Comparison of ENCODE assay signal across 16 cellular contexts in genomic region chr7:18960735-18961134, GRCh38.
A peak's percentile ranks its signal among the peaks of the same experiment; 100 is the strongest.
DNase-seq lines count a peak whose midpoint lies in the region; ATAC-seq, FAIRE-seq and TF ChIP-seq lines count a peak whose summit lies in the region.
"Had no signal": no experiment of that assay in that cellular context is flagged by ENCODE, and none has a peak within 500 bp of the region (broad histone marks: within the 10 kb centered on the region; RNA-seq: fewer than 3 reads in every experiment).

No MANE protein-coding gene starts in this region.

- H2BK12ac ChIP-seq in mesenchymal stem cell (ENCODE audit: low read length in 2 of 2): no peak overlapping the region

- in situ Hi-C loops in IMR-90 (cut with MboI; ENCODE audit: low sequenced_read_pairs): no loop called here

- H3K9ac ChIP-seq in IMR-90 (ENCODE audit: low read depth, low read length): no peak overlapping the region
- H3K9ac ChIP-seq in astrocyte (ENCODE audit: low read length): no peak overlapping the region
- no peak overlapping the region for H3K9ac ChIP-seq in mesenchymal stem cell (ENCODE audit: low read length)
- H3K9ac ChIP-seq: BLaER1 treated with 17β-estradiol and CSF1 and Interleukin-3, amounts not matched to agents 10 nM and 100 nM had no signal

- no peak overlapping the region; the same call in 1 of the 2 replicates for H3K14ac ChIP-seq in IMR-90 (replicated peaks; ENCODE audit: low read depth, low read length)
- no peak overlapping the region for H3K14ac ChIP-seq in mesenchymal stem cell (ENCODE audit: low read length in 2 of 2)

- 0 out of 2 replicates have a peak overlapping the region, but pooled peaks have one; percentile 27 for H4K91ac ChIP-seq in IMR-90 (ENCODE audit: insufficient read depth, low read depth, low read length)
- H4K91ac ChIP-seq in mesenchymal stem cell (ENCODE audit: low read length): no peak overlapping the region

- H3K4me1 ChIP-seq in A673 (ENCODE audit: insufficient read depth, low read length, poor library complexity, severe bottlenecking): peaks cover 20% of the 10 kb centered on the region
- no peaks in the 10 kb centered on the region; the same call in 1 of the 2 replicates for H3K4me1 ChIP-seq in IMR-90 (ENCODE audit: control insufficient read depth, insufficient read depth, low read length)
- H3K4me1 ChIP-seq in astrocyte (ENCODE audit: insufficient read depth, low read length): peaks cover 8% of the 10 kb centered on the region
- no peaks in the 10 kb centered on the region for H3K4me1 ChIP-seq in mesenchymal stem cell (ENCODE audit: control insufficient read depth, insufficient read depth, low read depth, low read length)
- no peaks in the 10 kb centered on the region for H3K4me1 ChIP-seq in lower lobe of right lung

- no peak overlapping the region for H2AFZ ChIP-seq in IMR-90 (replicated peaks; ENCODE audit: low read length, poor library complexity)
- no peak overlapping the region for H2AFZ ChIP-seq in astrocyte (ENCODE audit: low read depth, low read length)
- no peak overlapping the region for H2AFZ ChIP-seq in mesenchymal stem cell (ENCODE audit: low read depth, low read length)

- H4K8ac ChIP-seq in IMR-90 (ENCODE audit: low read depth in 2 of 2, low read length in 2 of 2): no peak overlapping the region
- no peak overlapping the region for H4K8ac ChIP-seq in mesenchymal stem cell (ENCODE audit: low read length)

- H4K20me1 ChIP-seq in IMR-90 (ENCODE audit: insufficient read depth, low read length): no peaks in the 10 kb centered on the region
- H4K20me1 ChIP-seq in astrocyte (ENCODE audit: insufficient read depth, low read length): no peaks in the 10 kb centered on the region
- H4K20me1 ChIP-seq: BLaER1 treated with 17β-estradiol and CSF1 and Interleukin-3, amounts not matched to agents 10 nM and 100 nM had no signal

- WGBS in IMR-90 (ENCODE audit: extremely low coverage in 2 of 2, insufficient read length in 1 of 2), 2 experiments: 57% methylated on average over 2 of the region's 4 CpGs; no CpG with 5 or more reads in 1 of the 2 experiments
- 55% methylated on average over 2 of the region's 4 CpGs for WGBS in mesenchymal stem cell

- peak; percentile 75 for FAIRE-seq in astrocyte (lab: Jason Lieb, UNC)

- no peak overlapping the region for H3K27ac Mint-ChIP-seq in astrocyte (ENCODE audit: unreplicated experiment)
- H3K27ac Mint-ChIP-seq: CD4-positive, CD25-positive, alpha-beta regulatory T cell; H9; HFFc6 had no signal

- H3K79me1 ChIP-seq in IMR-90 (ENCODE audit: low read depth in 1 of 2, low read length in 2 of 2) (no peaks in the 10 kb centered on the region), mesenchymal stem cell (replicated peaks; ENCODE audit: low read length, poor library complexity, severe bottlenecking) (no peaks in the 10 kb centered on the region)

- no peaks in the 10 kb centered on the region for H3K36me3 Mint-ChIP-seq in astrocyte (ENCODE audit: low read depth, unreplicated experiment)
- H3K36me3 Mint-ChIP-seq: CD4-positive, CD25-positive, alpha-beta regulatory T cell had no signal

- peaks cover 1% of the 10 kb centered on the region for H3K9me3 Mint-ChIP-seq in astrocyte (ENCODE audit: unreplicated experiment)
- H3K9me3 Mint-ChIP-seq: H9, HFFc6 had no signal

- TF ChIP-seq POLR2A in IMR-90 (IDR thresholded peaks at IDR 0.05; ENCODE audit: low read depth, low read length): no peak

- H2BK5ac ChIP-seq in IMR-90 (ENCODE audit: low read depth, low read length, poor library complexity, severe bottlenecking): peak overlapping the region; percentile 6
- no peak overlapping the region for H2BK5ac ChIP-seq in mesenchymal stem cell (ENCODE audit: low read depth, low read length, poor library complexity, severe bottlenecking)

- H3K79me2 ChIP-seq in astrocyte (ENCODE audit: insufficient read depth, low read length): no peaks in the 10 kb centered on the region

- H3K36me3 ChIP-seq in A673 (ENCODE audit: insufficient read depth, low read length, poor library complexity, severe bottlenecking): no peaks in the 10 kb centered on the region
- H3K36me3 ChIP-seq in IMR-90 (ENCODE audit: control insufficient read depth, insufficient read depth, low read length): no peaks in the 10 kb centered on the region
- no peaks in the 10 kb centered on the region for H3K36me3 ChIP-seq in astrocyte (ENCODE audit: insufficient read depth, low read length)
- H3K36me3 ChIP-seq in mesenchymal stem cell (ENCODE audit: control insufficient read depth in 1 of 2, insufficient read depth in 2 of 2, low read depth in 1 of 2, low read length in 2 of 2): peaks cover 0 to 5% of the 10 kb centered on the region in 2 experiments
- H3K36me3 ChIP-seq in lower lobe of right lung: no peaks in the 10 kb centered on the region
- H3K36me3 ChIP-seq: BLaER1 treated with 17β-estradiol and CSF1 and Interleukin-3, amounts not matched to agents 10 nM and 100 nM had no signal

- CTCF ChIA-PET in A673 (lab: Charles Lee): interaction anchor here (0.5 kb wide), 1 partner anchor 531 kb away, joined by 7 read pairs; no protein-coding TSS in a partner anchor
- CTCF ChIA-PET in IMR-90 (lab: Yijun Ruan, JAX): no interaction called here

- H3K27me3 ChIP-seq in A673 (replicated peaks; ENCODE audit: insufficient read depth, low read depth, low read length, poor library complexity): no peaks in the 10 kb centered on the region
- H3K27me3 ChIP-seq in IMR-90 (ENCODE audit: control insufficient read depth, insufficient read depth, low read length): no peaks in the 10 kb centered on the region
- H3K27me3 ChIP-seq in astrocyte (ENCODE audit: insufficient read depth, low read length): no peaks in the 10 kb centered on the region
- no peaks in the 10 kb centered on the region for H3K27me3 ChIP-seq in mesenchymal stem cell (ENCODE audit: control insufficient read depth in 1 of 2, insufficient read depth in 1 of 2, low read length in 2 of 2)
- H3K27me3 ChIP-seq in lower lobe of right lung (ENCODE audit: low read depth): no peaks in the 10 kb centered on the region
- H3K27me3 ChIP-seq: BLaER1 treated with 17β-estradiol and CSF1 and Interleukin-3, amounts not matched to agents 10 nM and 100 nM had no signal

- no peak for TF ChIP-seq RAD21 in IMR-90 (IDR thresholded peaks at IDR 0.05; ENCODE audit: low read length)

- H2AK9ac ChIP-seq in IMR-90 (replicated peaks; ENCODE audit: low read depth, low read length, poor library complexity): no peak overlapping the region

- H4K5ac ChIP-seq in IMR-90 (ENCODE audit: low read depth, low read length): peak overlapping the region; percentile 53; the same call in 1 of the 2 replicates

- peak overlapping the region; percentile 34; the same call in 1 of the 2 replicates for H3K4me2 ChIP-seq in IMR-90 (ENCODE audit: low read depth, low read length)
- H3K4me2 ChIP-seq in astrocyte (ENCODE audit: low read length): no peak overlapping the region
- H3K4me2 ChIP-seq in mesenchymal stem cell (ENCODE audit: low read length, poor library complexity, severe bottlenecking): no peak overlapping the region
- H3K4me2 ChIP-seq: BLaER1 treated with 17β-estradiol and CSF1 and Interleukin-3, amounts not matched to agents 10 nM and 100 nM had no signal

- H3K23ac ChIP-seq in IMR-90 (ENCODE audit: low read depth, low read length) (no peak overlapping the region), mesenchymal stem cell (ENCODE audit: low read length in 2 of 2) (no peak overlapping the region)

- H3K27ac ChIP-seq in A673 (ENCODE audit: low read depth, low read length, poor library complexity, severe bottlenecking) (peak overlapping the region; percentile 32), IMR-90 (ENCODE audit: insufficient read depth, low read length) (no peak overlapping the region), astrocyte (ENCODE audit: low read depth, low read length) (no peak overlapping the region), mesenchymal stem cell (ENCODE audit: low read length, poor library complexity, severe bottlenecking) (no peak overlapping the region), lower lobe of right lung (no peak overlapping the region)
- H3K27ac ChIP-seq: 22Rv1; BLaER1 treated with 17β-estradiol and CSF1 and Interleukin-3, amounts not matched to agents 10 nM and 100 nM had no signal

- peak overlapping the region; percentile 45; the same call in 1 of the 2 replicates for H2BK120ac ChIP-seq in IMR-90 (ENCODE audit: low read depth, low read length)
- no peak overlapping the region for H2BK120ac ChIP-seq in mesenchymal stem cell (ENCODE audit: low read depth, low read length)

- peaks cover 2% of the 10 kb centered on the region; the same call in 1 of the 2 replicates for H3K9me1 ChIP-seq in IMR-90 (ENCODE audit: insufficient read depth, low read length)

- H2AK5ac ChIP-seq in IMR-90 (ENCODE audit: low read depth, low read length): no peak overlapping the region
- H2AK5ac ChIP-seq in mesenchymal stem cell (ENCODE audit: low read length, severe bottlenecking): no peak overlapping the region

- H3K27me3 Mint-ChIP-seq in astrocyte (ENCODE audit: low read depth, unreplicated experiment): no peaks in the 10 kb centered on the region
- H3K27me3 Mint-ChIP-seq: CD4-positive, CD25-positive, alpha-beta regulatory T cell had no signal

- intact Hi-C loops in A673 (cut with micrococcal nuclease; ENCODE audit: unreplicated experiment): no loop called here
- intact Hi-C loops in IMR-90 (cut with micrococcal nuclease): no loop called here
- intact Hi-C loops in lower lobe of right lung (cut with DNase I): no loop called here

- H3K9me3 ChIP-seq in A673 (ENCODE audit: low read depth, low read length, poor library complexity, severe bottlenecking): no peaks in the 10 kb centered on the region
- H3K9me3 ChIP-seq in IMR-90 (ENCODE audit: control insufficient read depth, insufficient read depth, low read length): no peaks in the 10 kb centered on the region
- no peaks in the 10 kb centered on the region for H3K9me3 ChIP-seq in astrocyte (ENCODE audit: insufficient read depth, low read depth, low read length)
- no peaks in the 10 kb centered on the region for H3K9me3 ChIP-seq in mesenchymal stem cell (ENCODE audit: control insufficient read depth, low read length)
- H3K9me3 ChIP-seq in lower lobe of right lung: no peaks in the 10 kb centered on the region
- H3K9me3 ChIP-seq: BLaER1 treated with 17β-estradiol and CSF1 and Interleukin-3, amounts not matched to agents 10 nM and 100 nM had no signal

- peak; percentile 21 for DNase-seq in A673 (ENCODE audit: low spot score)
- peak; percentile 71 for DNase-seq in IMR-90
- DNase-seq in astrocyte (ENCODE audit: low read depth): no peak
- DNase-seq in mesenchymal stem cell: peak; percentile 3
- DNase-seq in lower lobe of right lung: no peak
- no peak for DNase-seq in SIG-M5 (lab: John Stamatoyannopoulos, UW)
- DNase-seq: CD4-positive, CD25-positive, alpha-beta regulatory T cell; DMS53; GF-D8; GOT3; H9; HFFc6; KBM-7 had no signal

- H3K4ac ChIP-seq in IMR-90 (ENCODE audit: low read depth, low read length) (no peak overlapping the region; the same call in 1 of the 2 replicates), mesenchymal stem cell (ENCODE audit: low read depth in 1 of 2, low read length in 2 of 2) (no peak overlapping the region)

- ATAC-seq in IMR-90 (ENCODE audit: low read depth): peak; percentile 59; the same call in 1 of the 2 replicates
- ATAC-seq in lower lobe of right lung: no peak
- ATAC-seq in HG03354 (IDR thresholded peaks at IDR 0.05; ENCODE audit: poor library complexity, severe bottlenecking, unreplicated experiment): no peak

- no peak overlapping the region for H3K4me3 Mint-ChIP-seq in astrocyte (ENCODE audit: unreplicated experiment)
- H3K4me3 Mint-ChIP-seq: CD4-positive, CD25-positive, alpha-beta regulatory T cell; H9; HFFc6 had no signal

- POLR2A ChIA-PET in A673 (lab: Charles Lee; ENCODE audit: low non-redundant PET) (no interaction called here), IMR-90 (lab: Charles Lee; ENCODE audit: unreplicated experiment) (no interaction called here)

- no peak overlapping the region for H3K4me3 ChIP-seq in A673 (ENCODE audit: low read depth, low read length, poor library complexity, severe bottlenecking)
- H3K4me3 ChIP-seq in IMR-90 (ENCODE audit: insufficient read depth, low read depth, low read length): no peak overlapping the region
- H3K4me3 ChIP-seq in astrocyte (ENCODE audit: insufficient read depth, low read depth, low read length): no peak overlapping the region
- H3K4me3 ChIP-seq in mesenchymal stem cell (ENCODE audit: insufficient read depth in 1 of 2, low read depth in 1 of 2, low read length in 2 of 2): no peak overlapping the region
- no peak overlapping the region for H3K4me3 ChIP-seq in lower lobe of right lung
- H3K4me3 ChIP-seq: BLaER1 treated with 17β-estradiol and CSF1 and Interleukin-3, amounts not matched to agents 10 nM and 100 nM had no signal

- H3K18ac ChIP-seq in IMR-90 (ENCODE audit: low read depth, low read length) (peak overlapping the region; percentile 55; the same call in 1 of the 2 replicates), mesenchymal stem cell (ENCODE audit: low read depth in 1 of 2, low read length in 2 of 2) (no peak overlapping the region)

- H2BK15ac ChIP-seq in IMR-90 (ENCODE audit: low read depth, low read length): no peak overlapping the region
- no peak overlapping the region for H2BK15ac ChIP-seq in mesenchymal stem cell (ENCODE audit: low read depth, poor library complexity, severe bottlenecking)

- dilution Hi-C loops in IMR-90 (cut with HindIII; ENCODE audit: low sequenced_read_pairs, unreplicated experiment): no loop called here

- TF ChIP-seq CTCF in A673 (conservative IDR thresholded peaks at IDR 0.05; ENCODE audit: low read depth, low read length) (no peak), IMR-90 (conservative IDR thresholded peaks at IDR 0.05; ENCODE audit: low read depth, low read length) (no peak), astrocyte (IDR thresholded peaks at IDR 0.05; ENCODE audit: insufficient read depth, low read depth, low read length) (no peak), lower lobe of right lung (IDR thresholded peaks at IDR 0.05) (no peak)

- peak overlapping the region; percentile 44; the same call in 1 of the 2 replicates for H2BK20ac ChIP-seq in IMR-90 (ENCODE audit: low read depth, low read length)

- no TSS peak for BruUV-seq in A673 (replicated peaks; lab: Mats Ljungman, UMichigan)
- BruUV-seq in IMR-90 (replicated peaks; lab: Mats Ljungman, UMichigan): no TSS peak

- H3K4me1 Mint-ChIP-seq in astrocyte (ENCODE audit: low read depth, unreplicated experiment): peaks cover 9% of the 10 kb centered on the region
- H3K4me1 Mint-ChIP-seq: CD4-positive, CD25-positive, alpha-beta regulatory T cell had no signal

- H3K56ac ChIP-seq in IMR-90 (ENCODE audit: extremely low read depth, insufficient read depth, low read length): no peak overlapping the region

Comparison
In these comparisons a context has a peak if more than half of its experiments do, and no peak if none do; other contexts are left out.
1. DNase-seq: peak in A673 (single experiment), IMR-90 (single experiment) and mesenchymal stem cell (single experiment); none in astrocyte (single experiment), lower lobe of right lung (single experiment) and SIG-M5 (single experiment).